Comparison of ENCODE assay signal across 9 cellular contexts in genomic region chr14:89641495-89642162, GRCh38.
A peak's percentile ranks its signal among the peaks of the same experiment; 100 is the strongest.
DNase-seq lines count a peak whose midpoint lies in the region; ATAC-seq and TF ChIP-seq lines count a peak whose summit lies in the region.
"Had no signal": no experiment of that assay in that cellular context is flagged by ENCODE, and none has a peak within 500 bp of the region (broad histone marks: within the 10 kb centered on the region; RNA-seq: fewer than 3 reads in every experiment).

No MANE protein-coding gene starts in this region.

- CTCF ChIA-PET in SK-N-SH (lab: Yijun Ruan, JAX) = interaction anchor here (1.2 to 1.4 kb wide), 2 partner anchors 43 to 60 kb away, joined by 3 read pairs; no protein-coding TSS in a partner anchor

- peak overlapping the region; percentile 79 for H3K4me2 ChIP-seq in OCI-LY3 (ENCODE audit: low read length)
- no peak overlapping the region for H3K4me2 ChIP-seq in SK-N-SH

- peaks cover 13% of the 10 kb centered on the region for H3K9me3 Mint-ChIP-seq in activated T-cell treated with anti-CD3 and anti-CD28 coated beads, Interleukin-2, amount 50 U/mL, for 4 hours
- peaks cover 5 to 8% of the 10 kb centered on the region in 2 donors for H3K9me3 Mint-ChIP-seq in stimulated activated naive B cell treated with anti-CD40 and anti-IgM and Interleukin-4, amounts not matched to agents 10 μg/mL and 1 μg/mL and 100 μg/mL, for 72 hours

- H3K9me2 ChIP-seq in SK-N-SH = no peaks in the 10 kb centered on the region

- H3K4me3 Mint-ChIP-seq in activated T-cell treated with anti-CD3 and anti-CD28 coated beads, Interleukin-2, amount 50 U/mL, for 4 hours = peak overlapping the region; percentile 65
- peak overlapping the region; percentile 21 to 28 for H3K4me3 Mint-ChIP-seq in stimulated activated naive B cell treated with anti-CD40 and anti-IgM and Interleukin-4, amounts not matched to agents 10 μg/mL and 1 μg/mL and 100 μg/mL, for 72 hours

- H3K79me2 ChIP-seq in OCI-LY3 (ENCODE audit: low read length) (no peaks in the 10 kb centered on the region), SK-N-SH (ENCODE audit: insufficient read depth) (no peaks in the 10 kb centered on the region)

- H3K27ac ChIP-seq in OCI-LY3 (ENCODE audit: low read length) = peak overlapping the region; percentile 79
- no peak overlapping the region for H3K27ac ChIP-seq in SK-N-SH (ENCODE audit: low read depth in 2 of 2, low read length in 1 of 2)

- peaks cover 7% of the 10 kb centered on the region for H3K36me3 Mint-ChIP-seq in activated T-cell treated with anti-CD3 and anti-CD28 coated beads, Interleukin-2, amount 50 U/mL, for 4 hours (ENCODE audit: insufficient read depth)
- peaks cover 3 to 6% of the 10 kb centered on the region in 2 donors for H3K36me3 Mint-ChIP-seq in stimulated activated naive B cell treated with anti-CD40 and anti-IgM and Interleukin-4, amounts not matched to agents 10 μg/mL and 1 μg/mL and 100 μg/mL, for 72 hours

- H3K9me3 ChIP-seq in OCI-LY3 (ENCODE audit: insufficient read depth, low read length) (peaks cover 5% of the 10 kb centered on the region; the same call in 1 of the 2 replicates), SK-N-SH (no peaks in the 10 kb centered on the region)

- peaks cover 58% of the 10 kb centered on the region for H3K4me1 Mint-ChIP-seq in activated T-cell treated with anti-CD3 and anti-CD28 coated beads, Interleukin-2, amount 50 U/mL, for 4 hours (ENCODE audit: low read depth)
- peaks cover 8 to 38% of the 10 kb centered on the region in 2 donors for H3K4me1 Mint-ChIP-seq in stimulated activated naive B cell treated with anti-CD40 and anti-IgM and Interleukin-4, amounts not matched to agents 10 μg/mL and 1 μg/mL and 100 μg/mL, for 72 hours

- no peaks in the 10 kb centered on the region for H3F3A ChIP-seq in SK-N-SH (replicated peaks; ENCODE audit: insufficient read depth)

- H3K27ac Mint-ChIP-seq in stimulated activated naive B cell treated with anti-CD40 and anti-IgM and Interleukin-4, amounts not matched to agents 10 μg/mL and 1 μg/mL and 100 μg/mL, for 72 hours = peak overlapping the region; percentile 51

- 77% methylated on average over 8 of the region's 8 CpGs for WGBS in SK-N-SH (ENCODE audit: low lambda C conversion rate)

- no peak for TF ChIP-seq RAD21 in SK-N-SH (IDR thresholded peaks at IDR 0.05; ENCODE audit: low read length)

- no peak for DNase-seq in activated T-cell treated with anti-CD3 and anti-CD28 coated beads, Interleukin-2, amount 50 U/mL, for 4 hours
- no peak for DNase-seq in activated T-cell treated with anti-CD3 and anti-CD28 coated beads, Interleukin-2, amount 50 U/mL, for 1 hour
- no peak for DNase-seq in stimulated activated naive B cell treated with anti-CD40 and anti-IgM and Interleukin-4, amounts not matched to agents 10 μg/mL and 1 μg/mL and 100 μg/mL, for 72 hours
- DNase-seq in NOMO-1 treated with DMSO at 0.1 percent for 48 hours (lab: John Stamatoyannopoulos, UW; ENCODE audit: unreplicated experiment) (no peak), mucosa of gallbladder (ENCODE audit: low spot score) (no peak), SK-N-SH (no peak)
- DNase-seq: COR-L47 had no signal

- no peaks in the 10 kb centered on the region for H3K27me3 Mint-ChIP-seq in activated T-cell treated with anti-CD3 and anti-CD28 coated beads, Interleukin-2, amount 50 U/mL, for 4 hours (ENCODE audit: low read depth)
- no peaks in the 10 kb centered on the region for H3K27me3 Mint-ChIP-seq in stimulated activated naive B cell treated with anti-CD40 and anti-IgM and Interleukin-4, amounts not matched to agents 10 μg/mL and 1 μg/mL and 100 μg/mL, for 72 hours

- TF ChIP-seq EP300 in SK-N-SH (IDR thresholded peaks at IDR 0.05; ENCODE audit: borderline replicate concordance in 1 of 2, low read depth in 1 of 2, low read length in 1 of 2) = no peak

- H3K4me3 ChIP-seq in OCI-LY3 (ENCODE audit: low read length) (peak overlapping the region; percentile 70), SK-N-SH (ENCODE audit: low read depth in 2 of 2, low read length in 1 of 2) (no peak overlapping the region)

- H3K9ac ChIP-seq in OCI-LY3 (ENCODE audit: low read length) = peak overlapping the region; percentile 56
- H3K9ac ChIP-seq in SK-N-SH = no peak overlapping the region

- H3K4me1 ChIP-seq in OCI-LY3 (ENCODE audit: low read length) (peaks cover 35% of the 10 kb centered on the region), SK-N-SH (ENCODE audit: control insufficient read depth in 1 of 2, insufficient read depth in 2 of 2, low read depth in 1 of 2, low read length in 1 of 2) (no peaks in the 10 kb centered on the region)

- H3K36me3 ChIP-seq in OCI-LY3 (replicated peaks; ENCODE audit: low read depth, low read length) (peaks cover 5% of the 10 kb centered on the region), SK-N-SH (replicated peaks in 1 of 2; ENCODE audit: control insufficient read depth in 1 of 2, insufficient read depth in 2 of 2, low read length in 1 of 2) (no peaks in the 10 kb centered on the region)

- H4K20me1 ChIP-seq in OCI-LY3 (ENCODE audit: insufficient read depth, low read length) (no peaks in the 10 kb centered on the region), SK-N-SH (ENCODE audit: insufficient read depth) (no peaks in the 10 kb centered on the region)

- H2AFZ ChIP-seq in OCI-LY3 (ENCODE audit: low read depth, low read length) (peak overlapping the region; percentile 28), SK-N-SH (ENCODE audit: low read depth) (no peak overlapping the region)

- POLR2A ChIA-PET in SK-N-SH (lab: Yijun Ruan, JAX) = no interaction called here

- TF ChIP-seq CTCF in OCI-LY3 (IDR thresholded peaks at IDR 0.05; ENCODE audit: low read depth, low read length) (no peak), SK-N-SH (IDR thresholded peaks at IDR 0.05) (no peak)

- H3K27me3 ChIP-seq in OCI-LY3 (ENCODE audit: low read depth, low read length) (no peaks in the 10 kb centered on the region), SK-N-SH (ENCODE audit: insufficient read depth) (no peaks in the 10 kb centered on the region)

- ATAC-seq in activated T-cell treated with anti-CD3 and anti-CD28 coated beads, Interleukin-2, amount 50 U/mL, for 4 hours = peak; percentile 95 to 98
- peak; percentile 99 for ATAC-seq in HG02759 (IDR thresholded peaks at IDR 0.05; ENCODE audit: unreplicated experiment)
- peak; percentile 99 for ATAC-seq in stimulated activated naive B cell treated with anti-CD40 and anti-IgM and Interleukin-4, amounts not matched to agents 10 μg/mL and 1 μg/mL and 100 μg/mL, for 72 hours (replicated peaks)

TF ChIP-seq in SK-N-SH, 30 proteins besides CTCF, POLR2A, EP300 and RAD21 (continues in another document):
- TF ChIP-seq RXRA (IDR thresholded peaks at IDR 0.05; ENCODE audit: borderline replicate concordance, low read depth) = no peak
- no peak for TF ChIP-seq FOXJ3 (CRISPR knock-in tag; IDR thresholded peaks at IDR 0.05)
- TF ChIP-seq JUND (IDR thresholded peaks at IDR 0.05) = no peak
- no peak for TF ChIP-seq GABPA (IDR thresholded peaks at IDR 0.05; ENCODE audit: low read depth)
- TF ChIP-seq EZH2phosphoT487 (IDR thresholded peaks at IDR 0.05; ENCODE audit: borderline replicate concordance, low read depth) = no peak
- TF ChIP-seq MAX (IDR thresholded peaks at IDR 0.05; ENCODE audit: low read depth) = no peak
- no peak for TF ChIP-seq YY1 (IDR thresholded peaks at IDR 0.05; ENCODE audit: low read depth)
- no peak for TF ChIP-seq RCOR1 (IDR thresholded peaks at IDR 0.05; ENCODE audit: low read length)
- TF ChIP-seq MXI1 (IDR thresholded peaks at IDR 0.05; ENCODE audit: low read depth, low read length) = no peak
- TF ChIP-seq RFX5 (IDR thresholded peaks at IDR 0.05; ENCODE audit: low read length) = no peak
- TF ChIP-seq REST (IDR thresholded peaks at IDR 0.05; ENCODE audit: low read depth, low read length) = no peak
- no peak for TF ChIP-seq IRF3 (IDR thresholded peaks at IDR 0.05; ENCODE audit: low read depth, low read length)
- TF ChIP-seq FOSL2 (IDR thresholded peaks at IDR 0.05; ENCODE audit: borderline replicate concordance, low read depth) = no peak
- no peak for TF ChIP-seq POLR2AphosphoS5 (IDR thresholded peaks at IDR 0.05; ENCODE audit: low read depth, low read length)
- TF ChIP-seq SMC3 (IDR thresholded peaks at IDR 0.05; ENCODE audit: low read depth, low read length) = no peak
